33 cellular contexts compared by ENCODE assay signal in genomic region chr9:100499866-100500265, GRCh38.
"Had no signal": no experiment of that assay in that cellular context is flagged by ENCODE, and none has a peak within 500 bp of the region (broad histone marks: within the 10 kb centered on the region; RNA-seq: fewer than 3 reads in every experiment).

No MANE protein-coding gene starts in this region.

- H3K27ac ChIP-seq: KMS-11, SJCRH30 had no signal

- H3K27ac Mint-ChIP-seq: activated CD4-positive, alpha-beta memory T cell treated with anti-CD3 and anti-CD28 coated beads for 36 hours; activated naive CD4-positive, alpha-beta T cell treated with anti-CD3 and anti-CD28 coated beads, Interleukin-2, amount 10 ng/mL, durations not matched to agents 7 days and 5 days; activated naive CD8-positive, alpha-beta T cell; activated naive CD8-positive, alpha-beta T cell treated with anti-CD3 and anti-CD28 coated beads, Interleukin-2, amount 50 U/mL, for 24 hours; T-helper 1 cell treated with Interleukin-12 subunit alpha and Interleukin-12 subunit beta and Interleukin-4 antibody, amounts not matched to agents 30 μg/mL and 1 μg/mL, for 36 hours; T-helper 2 cell treated with Interferon-gamma antibody and Interleukin-4, amounts not matched to agents 5 μg/mL and 100 μg/mL, for 36 hours had no signal

- H3K4me3 Mint-ChIP-seq: activated CD4-positive, alpha-beta memory T cell treated with anti-CD3 and anti-CD28 coated beads for 36 hours; activated naive CD4-positive, alpha-beta T cell treated with anti-CD3 and anti-CD28 coated beads, Interleukin-2, amount 10 ng/mL, durations not matched to agents 7 days and 5 days; activated naive CD8-positive, alpha-beta T cell; activated naive CD8-positive, alpha-beta T cell treated with anti-CD3 and anti-CD28 coated beads, Interleukin-2, amount 50 U/mL, for 24 hours; brain; T-helper 1 cell treated with Interleukin-12 subunit alpha and Interleukin-12 subunit beta and Interleukin-4 antibody, amounts not matched to agents 30 μg/mL and 1 μg/mL, for 36 hours; T-helper 2 cell treated with Interferon-gamma antibody and Interleukin-4, amounts not matched to agents 5 μg/mL and 100 μg/mL, for 36 hours had no signal

- H3K27me3 Mint-ChIP-seq: activated CD4-positive, alpha-beta memory T cell treated with anti-CD3 and anti-CD28 coated beads for 36 hours; activated naive CD8-positive, alpha-beta T cell; brain had no signal

- ATAC-seq: activated CD4-positive, CD25-positive, alpha-beta regulatory T cell treated with anti-CD3 and anti-CD28 coated beads, Interleukin-2, amount 50 U/mL, for 24 hours; activated naive CD8-positive, alpha-beta T cell treated with anti-CD3 and anti-CD28 coated beads, Interleukin-2, amount 50 U/mL, for 24 hours; Panc1 had no signal

- H3K9me3 ChIP-seq: SJCRH30 had no signal

- H3K9me3 Mint-ChIP-seq: activated CD4-positive, alpha-beta memory T cell treated with anti-CD3 and anti-CD28 coated beads for 36 hours; activated naive CD4-positive, alpha-beta T cell treated with anti-CD3 and anti-CD28 coated beads, Interleukin-2, amount 10 ng/mL, durations not matched to agents 7 days and 5 days; activated naive CD8-positive, alpha-beta T cell treated with anti-CD3 and anti-CD28 coated beads, Interleukin-2, amount 50 U/mL, for 24 hours; T-helper 1 cell treated with Interleukin-12 subunit alpha and Interleukin-12 subunit beta and Interleukin-4 antibody, amounts not matched to agents 30 μg/mL and 1 μg/mL, for 36 hours; T-helper 2 cell treated with Interferon-gamma antibody and Interleukin-4, amounts not matched to agents 5 μg/mL and 100 μg/mL, for 36 hours had no signal

- H3K27me3 ChIP-seq: SJCRH30 had no signal

- H3K4me3 ChIP-seq: SJCRH30, SK-N-MC had no signal

- H3K9ac ChIP-seq: KMS-11 had no signal

- DNase-seq: activated CD4-positive, alpha-beta memory T cell treated with anti-CD3 and anti-CD28 coated beads for 36 hours; activated CD4-positive, alpha-beta T cell treated with anti-CD3 and anti-CD28 coated beads for 4 hours; activated CD4-positive, alpha-beta T cell treated with anti-CD3 and anti-CD28 coated beads, Interleukin-2, amount 50 U/mL, for 1 hour; activated CD8-positive, alpha-beta memory T cell treated with anti-CD3 and anti-CD28 coated beads, Interleukin-2, amount 50 U/mL, for 4 hours; activated effector memory CD4-positive, alpha-beta T cell treated with Interleukin-2 at 50 U/mL for 16 hours; activated naive CD4-positive, alpha-beta T cell treated with anti-CD3 and anti-CD28 coated beads, Interleukin-2, amount 10 ng/mL, durations not matched to agents 7 days and 5 days; activated naive CD8-positive, alpha-beta T cell treated with anti-CD3 and anti-CD28 coated beads, Interleukin-2, amount 50 U/mL, for 24 hours; activated T-cell treated with anti-CD3 and anti-CD28 coated beads for 4 hours; activated T-cell treated with anti-CD3 and anti-CD28 coated beads, Interleukin-2, amount 50 U/mL, for 48 hours; anterior cingulate cortex; central memory CD4-positive, alpha-beta T cell; NCI-H1092 treated with DMSO at 0.1 percent for 48 hours; NCI-H1417; NCI-H146; NCI-H187; NCI-H2029 treated with DMSO at 0.1 percent for 48 hours; NCI-H2107; NCI-H2171; NCI-H2227 treated with DMSO at 0.1 percent for 48 hours; NCI-H446; NCI-H510A treated with DMSO at 0.1 percent for 48 hours; NCI-H526 treated with DMSO at 0.1 percent for 48 hours; NCI-H774; SHP77; SJCRH30 had no signal

- H3K4me1 Mint-ChIP-seq: activated naive CD4-positive, alpha-beta T cell treated with anti-CD3 and anti-CD28 coated beads, Interleukin-2, amount 10 ng/mL, durations not matched to agents 7 days and 5 days had no signal

- H3K4me2 ChIP-seq: KMS-11 had no signal

- H3K36me3 Mint-ChIP-seq: activated naive CD4-positive, alpha-beta T cell treated with anti-CD3 and anti-CD28 coated beads, Interleukin-2, amount 10 ng/mL, durations not matched to agents 7 days and 5 days had no signal
